Comparison of ENCODE assay signal across 10 cellular contexts in genomic region chr11:10659339-10660216, GRCh38. TPM values are rescaled to one million over a fixed set of nuclear protein-coding genes. Genes with fewer than 3 reads are reported as not detected.
DNase-seq lines count a peak whose midpoint lies in the region; ATAC-seq and TF ChIP-seq lines count a peak whose summit lies in the region.
"Had no signal": no experiment of that assay in that cellular context is flagged by ENCODE, and none has a peak within 500 bp of the region (broad histone marks: within the 10 kb centered on the region; RNA-seq: fewer than 3 reads in every experiment).

No MANE protein-coding gene starts in this region.

- H3K9me3 Mint-ChIP-seq in WTC11: no peaks in the 10 kb centered on the region
- peaks cover 0 to 2% (median 0%) of the 10 kb centered on the region in 8 donors for H3K9me3 Mint-ChIP-seq in CD4-positive, alpha-beta memory T cell

- no peaks in the 10 kb centered on the region for H3K36me3 Mint-ChIP-seq in WTC11
- no peaks in the 10 kb centered on the region for H3K36me3 Mint-ChIP-seq in CD4-positive, alpha-beta memory T cell

- no peak overlapping the region for H3K4me3 ChIP-seq in CD4-positive, alpha-beta memory T cell (ENCODE audit: low read length in 2 of 2)

- POLR2A ChIA-PET in WTC11 (lab: Charles Lee): no interaction called here
- POLR2A ChIA-PET in CD4-positive, alpha-beta memory T cell (lab: Charles Lee; ENCODE audit: partially characterized antibody): no interaction called here

- CTCF ChIA-PET in WTC11 (lab: Charles Lee): interaction anchor here (0.8 kb wide), 1 partner anchor 35 kb away, joined by 3 read pairs; no protein-coding TSS in a partner anchor
- CTCF ChIA-PET in CD4-positive, alpha-beta memory T cell (lab: Charles Lee; ENCODE audit: partially characterized antibody): interaction anchor here (1.3 to 1.8 kb wide), 2 partner anchors 251 to 254 kb away, joined by 3 to 7 read pairs; no protein-coding TSS in a partner anchor

- H3K4me1 Mint-ChIP-seq in WTC11: no peaks in the 10 kb centered on the region
- peaks cover 0 to 2% (median under 1%) of the 10 kb centered on the region in 4 donors for H3K4me1 Mint-ChIP-seq in CD4-positive, alpha-beta memory T cell

- ATAC-seq in WTC11 (no peak), GM18867 (IDR thresholded peaks at IDR 0.05; ENCODE audit: unreplicated experiment) (no peak)

- H3K27ac Mint-ChIP-seq in WTC11: peak overlapping the region; percentile 68; the same call in 1 of the 2 replicates
- peak overlapping the region in 1 of 7 donors; percentile 3 for H3K27ac Mint-ChIP-seq in CD4-positive, alpha-beta memory T cell

- no peak overlapping the region for H3K27ac ChIP-seq in CD4-positive, alpha-beta memory T cell (ENCODE audit: low read depth, low read length)

- H3K4me3 Mint-ChIP-seq in WTC11: no peak overlapping the region
- H3K4me3 Mint-ChIP-seq in CD4-positive, alpha-beta memory T cell: no peak overlapping the region

- TF ChIP-seq CTCF in WTC11 (IDR thresholded peaks at IDR 0.05): no peak

- peak; percentile 62 for DNase-seq in SIG-M5 treated with dmso at 0.1 percent for 504 hours (lab: John Stamatoyannopoulos, UW; ENCODE audit: unreplicated experiment)
- DNase-seq in SIG-M5 (lab: John Stamatoyannopoulos, UW): no peak
- DNase-seq in WTC11 (ENCODE audit: low spot score): no peak
- DNase-seq in islet precursor cell: peak; percentile 92
- DNase-seq in stromal cell of bone marrow (ENCODE audit: low read depth): peak; percentile 83
- DNase-seq in CD4-positive, alpha-beta memory T cell: no peak
- no peak for DNase-seq in NCI-H187 treated with DMSO at 0.1 percent for 48 hours (lab: John Stamatoyannopoulos, UW)
- DNase-seq: DND-41 had no signal

- no peaks in the 10 kb centered on the region; the same call in 1 of the 2 replicates for H3K27me3 Mint-ChIP-seq in WTC11 (ENCODE audit: low read depth)
- no peaks in the 10 kb centered on the region for H3K27me3 Mint-ChIP-seq in CD4-positive, alpha-beta memory T cell

- no peaks in the 10 kb centered on the region for H3K36me3 ChIP-seq in CD4-positive, alpha-beta memory T cell (ENCODE audit: insufficient read depth, low read length)

- no peaks in the 10 kb centered on the region for H3K4me1 ChIP-seq in CD4-positive, alpha-beta memory T cell (ENCODE audit: insufficient read depth, low read length)

- H3K27me3 ChIP-seq in CD4-positive, alpha-beta memory T cell (ENCODE audit: insufficient read depth, low read length): no peaks in the 10 kb centered on the region

- H3K9me3 ChIP-seq in CD4-positive, alpha-beta memory T cell (ENCODE audit: control insufficient read depth in 1 of 2, low read length in 2 of 2): no peaks in the 10 kb centered on the region

- intact Hi-C loops in CD4-positive, alpha-beta memory T cell (cut with micrococcal nuclease): no loop called here

TF ChIP-seq in WTC11, 78 proteins besides CTCF, POLR2A, EP300 and RAD21 (continues in another document):
- TF ChIP-seq ZNF425 (CRISPR knock-in tag; conservative IDR thresholded peaks at IDR 0.05) (no peak), ARID4B (CRISPR knock-in tag; IDR thresholded peaks at IDR 0.05; ENCODE audit: borderline replicate concordance) (no peak), E2F1 (CRISPR knock-in tag; IDR thresholded peaks at IDR 0.05) (no peak), PRRX2 (CRISPR knock-in tag; IDR thresholded peaks at IDR 0.05) (no peak), MAX (CRISPR knock-in tag; IDR thresholded peaks at IDR 0.05) (no peak), ATF3 (CRISPR knock-in tag; conservative IDR thresholded peaks at IDR 0.05) (no peak), RELA (CRISPR knock-in tag; IDR thresholded peaks at IDR 0.05; ENCODE audit: borderline replicate concordance) (no peak), FOXP1 (CRISPR knock-in tag; IDR thresholded peaks at IDR 0.05; ENCODE audit: borderline replicate concordance) (no peak), TCF7 (CRISPR knock-in tag; IDR thresholded peaks at IDR 0.05; ENCODE audit: low read depth) (no peak), FOXK1 (CRISPR knock-in tag; IDR thresholded peaks at IDR 0.05) (no peak), TEAD4 (CRISPR knock-in tag; IDR thresholded peaks at IDR 0.05) (no peak), TEAD1 (CRISPR knock-in tag; IDR thresholded peaks at IDR 0.05) (no peak)

RNA-seq across cellular contexts. Expression of gene IRAG1, which starts 34.0 kb away (rescaled TPM):
- total RNA-seq in WTC11 (2021): 2.8 to 5.2 TPM (median 3.9 TPM) in 3 replicates
- total RNA-seq in CD4-positive, alpha-beta memory T cell: not detected
- not detected for polyA plus RNA-seq in CD4-positive, alpha-beta memory T cell
- total RNA-seq: activated CD8-positive, alpha-beta memory T cell treated with anti-CD3 and anti-CD28 coated beads for 36 hours had no signal

Comparison
In these comparisons a context has a peak if more than half of its experiments do, and no peak if none do; other contexts are left out.
1. DNase-seq: peak in SIG-M5 treated with dmso at 0.1 percent for 504 hours (single experiment), islet precursor cell (single experiment) and stromal cell of bone marrow (single experiment); none in SIG-M5 (single experiment), WTC11 (single experiment), CD4-positive, alpha-beta memory T cell (0 of 5) and NCI-H187 treated with DMSO at 0.1 percent for 48 hours (single experiment).